13 cellular contexts compared by ENCODE assay signal in genomic region chr6:56911847-56912246, GRCh38. TPM values are rescaled to one million over a fixed set of nuclear protein-coding genes. Genes with fewer than 3 reads are reported as not detected.
A peak's percentile ranks its signal among the peaks of the same experiment; 100 is the strongest.
DNase-seq lines count a peak whose midpoint lies in the region; ATAC-seq and TF ChIP-seq lines count a peak whose summit lies in the region.
"Had no signal": no experiment of that assay in that cellular context is flagged by ENCODE, and none has a peak within 500 bp of the region (broad histone marks: within the 10 kb centered on the region; RNA-seq: fewer than 3 reads in every experiment).

No MANE protein-coding gene starts in this region.

- H3K36me3 ChIP-seq in testis (ENCODE audit: low read depth, missing control alignments), result no peaks in the 10 kb centered on the region
- H3K36me3 ChIP-seq: gastrocnemius medialis had no signal

- intact Hi-C loops in testis (cut with DNase I; ENCODE audit: low total_unique reads), result no loop called here

- ATAC-seq in SK-N-SH treated with all-trans-retinoic acid at 6 μM for 48 hours (peak; percentile 57), foreskin keratinocyte (peak; percentile 72), GM19023 (IDR thresholded peaks at IDR 0.05; ENCODE audit: unreplicated experiment) (no peak)
- ATAC-seq: gastrocnemius medialis had no signal

- 55 to 58% methylated on average over 1 of the region's 1 CpG for WGBS in testis, 2 donors

- TF ChIP-seq POLR2A in testis (IDR thresholded peaks at IDR 0.05), result no peak

- no peak overlapping the region for H3K4me3 ChIP-seq in testis
- H3K4me3 ChIP-seq: gastrocnemius medialis had no signal

- H3K9me3 ChIP-seq in testis, result no peaks in the 10 kb centered on the region
- H3K9me3 ChIP-seq: gastrocnemius medialis had no signal

- H3K27ac ChIP-seq in foreskin keratinocyte, result no peak overlapping the region
- H3K27ac ChIP-seq in testis, result no peak overlapping the region
- no peak overlapping the region for H3K27ac ChIP-seq in caudate nucleus (ENCODE audit: low read depth, low read length)
- H3K27ac ChIP-seq: gastrocnemius medialis had no signal

- DNase-seq in DMS53 (lab: John Stamatoyannopoulos, UW) (peak; percentile 6), DMS53 treated with DMSO at 0.1 percent for 48 hours (lab: John Stamatoyannopoulos, UW; ENCODE audit: unreplicated experiment) (no peak), foreskin keratinocyte (peak; percentile 42 to 71), stromal cell of bone marrow (ENCODE audit: low read depth) (peak; percentile 52), testis (no peak), caudate nucleus (lab: John Stamatoyannopoulos, UW) (no peak)
- DNase-seq: gastrocnemius medialis; GDM1; Kasumi-1; SHP77; stimulated activated CD4-positive, alpha-beta T cell treated with anti-CD3 and anti-CD28 coated beads, Interleukin-4, amount 100 ng/mL, for 1 hour had no signal

- H3K4me1 ChIP-seq in foreskin keratinocyte (peaks cover 19% of the 10 kb centered on the region), testis (no peaks in the 10 kb centered on the region)

- H3K27me3 ChIP-seq in foreskin keratinocyte (no peaks in the 10 kb centered on the region), testis (no peaks in the 10 kb centered on the region)
- H3K27me3 ChIP-seq: gastrocnemius medialis had no signal

- TF ChIP-seq CTCF in foreskin keratinocyte (conservative IDR thresholded peaks at IDR 0.05) (no peak), testis (IDR thresholded peaks at IDR 0.05) (no peak)

TF ChIP-seq in SK-N-SH treated with all-trans-retinoic acid at 6 μM for 48 hours, 23 proteins besides CTCF, POLR2A, EP300 and RAD21:
- TF ChIP-seq ZC3H10 (CRISPR knock-in tag; IDR thresholded peaks at IDR 0.05) (no peak), ZNF70 (CRISPR knock-in tag; IDR thresholded peaks at IDR 0.05) (no peak), ISL1 (CRISPR knock-in tag; IDR thresholded peaks at IDR 0.05) (0 out of 2 replicates have a peak, but pooled peaks have one; percentile 34)

RNA-seq across cellular contexts. Expression of gene BEND6, which starts 43.1 kb away (rescaled TPM):
- 1.8 TPM in 2 replicates for total RNA-seq in foreskin keratinocyte
- polyA plus RNA-seq in foreskin keratinocyte, result 0.53 and 0.87 TPM in 2 replicates
- 1 to 10 TPM; 1.0 to 1.4 TPM for total RNA-seq in testis
- 0.87 TPM for polyA plus RNA-seq in testis (ENCODE audit: insufficient read depth, low read depth, low replicate concordance)

Comparison
In these comparisons a context has a peak if more than half of its experiments do, and no peak if none do; other contexts are left out.
1. DNase-seq: peak in DMS53 (single experiment), foreskin keratinocyte (2 of 2) and stromal cell of bone marrow (single experiment); none in DMS53 treated with DMSO at 0.1 percent for 48 hours (single experiment), testis (single experiment) and caudate nucleus (0 of 61).